Comparison of ENCODE assay signal across 8 cellular contexts in genomic region chr4:39933689-39934590, GRCh38. TPM values are rescaled to one million over a fixed set of nuclear protein-coding genes. Genes with fewer than 3 reads are reported as not detected.
DNase-seq lines count a peak whose midpoint lies in the region; ATAC-seq and TF ChIP-seq lines count a peak whose summit lies in the region.

No MANE protein-coding gene starts in this region.

- CTCF ChIA-PET in mammary epithelial cell (lab: Charles Lee; ENCODE audit: low non-redundant PET) = no interaction called here
- CTCF ChIA-PET in MCF 10A (lab: Yijun Ruan, JAX) = interaction anchor here (0.8 to 1.8 kb wide), 2 partner anchors 42 to 122 kb away, joined by 3 to 6 read pairs; partner anchors contain the start of gene N4BP2
- CTCF ChIA-PET in PC-3 (lab: Charles Lee) = no interaction called here

- intact Hi-C loops in mammary epithelial cell (cut with micrococcal nuclease) (no loop called here), MCF 10A (cut with micrococcal nuclease) (no loop called here), thyroid gland (cut with DNase I) (no loop called here), PC-3 (cut with micrococcal nuclease) (no loop called here)
- intact Hi-C loops in activated T-helper 2 cell treated with anti-CD3 and anti-CD28 coated beads, Interferon-gamma antibody, Interleukin-2, Interleukin-4, amounts not matched to agents 10 μg/mL and 5 μg/mL and 100 μg/mL, durations not matched to agents 14 hours and 24 hours and 36 hours (cut with micrococcal nuclease) = loop anchor here (5.0 kb wide), 1 partner anchor 43 kb away; the partner anchor contains the start of gene PDS5A

- no peaks in the 10 kb centered on the region for H3F3A ChIP-seq in PC-3 (ENCODE audit: low read length, unreplicated experiment)

- peak overlapping the region; percentile 11 for H3K4me2 ChIP-seq in mammary epithelial cell (ENCODE audit: insufficient read depth, low read depth, low read length)
- H3K4me2 ChIP-seq in PC-3 (ENCODE audit: low read length) = no peak overlapping the region

- ATAC-seq in PC-3 = no peak

- no peak for DNase-seq in mammary epithelial cell
- DNase-seq in MCF 10A (ENCODE audit: unreplicated experiment) = no peak
- no peak for DNase-seq in activated T-helper 2 cell treated with anti-CD3 and anti-CD28 coated beads, Interferon-gamma antibody, Interleukin-2, Interleukin-4, amounts not matched to agents 10 μg/mL and 5 μg/mL and 100 μg/mL, durations not matched to agents 14 hours and 24 hours and 36 hours (ENCODE audit: low spot score)
- no peak for DNase-seq in immature natural killer cell
- no peak for DNase-seq in thyroid gland
- no peak for DNase-seq in NCI-H1694 (lab: John Stamatoyannopoulos, UW)
- DNase-seq in PC-3 = no peak
- DNase-seq in suprapubic skin (ENCODE audit: low spot score in 2 of 2) = no peak

- no peak overlapping the region for H3K9ac ChIP-seq in mammary epithelial cell (ENCODE audit: insufficient read depth, low read length)
- H3K9ac ChIP-seq in PC-3 (ENCODE audit: low read length) = no peak overlapping the region

- H3K4me3 Mint-ChIP-seq in MCF 10A (ENCODE audit: unreplicated experiment) (no peak overlapping the region), immature natural killer cell (peak overlapping the region in 4 of 5 donors; percentile 50 to 83 (median 82))
- H3K4me3 Mint-ChIP-seq in activated T-helper 2 cell treated with anti-CD3 and anti-CD28 coated beads, Interferon-gamma antibody, Interleukin-2, Interleukin-4, amounts not matched to agents 10 μg/mL and 5 μg/mL and 100 μg/mL, durations not matched to agents 14 hours and 24 hours and 36 hours (ENCODE audit: low read depth) = no peak overlapping the region

- H3K36me3 ChIP-seq in mammary epithelial cell (ENCODE audit: insufficient read depth, low read length) (no peaks in the 10 kb centered on the region), thyroid gland (no peaks in the 10 kb centered on the region), PC-3 (ENCODE audit: low read depth, low read length) (no peaks in the 10 kb centered on the region), suprapubic skin (no peaks in the 10 kb centered on the region)

- dilution Hi-C loops in mammary epithelial cell (cut with HindIII; ENCODE audit: low sequenced_read_pairs) = no loop called here

- no peaks in the 10 kb centered on the region for H3K27me3 Mint-ChIP-seq in MCF 10A (ENCODE audit: insufficient read depth, unreplicated experiment)
- H3K27me3 Mint-ChIP-seq in activated T-helper 2 cell treated with anti-CD3 and anti-CD28 coated beads, Interferon-gamma antibody, Interleukin-2, Interleukin-4, amounts not matched to agents 10 μg/mL and 5 μg/mL and 100 μg/mL, durations not matched to agents 14 hours and 24 hours and 36 hours (ENCODE audit: low read depth) = no peaks in the 10 kb centered on the region
- H3K27me3 Mint-ChIP-seq in immature natural killer cell (ENCODE audit: low read depth in 3 of 3) = peaks cover 0 to 2% (median 0%) of the 10 kb centered on the region in 3 donors

- H3K9me3 Mint-ChIP-seq in MCF 10A (ENCODE audit: unreplicated experiment) = no peaks in the 10 kb centered on the region
- no peaks in the 10 kb centered on the region for H3K9me3 Mint-ChIP-seq in activated T-helper 2 cell treated with anti-CD3 and anti-CD28 coated beads, Interferon-gamma antibody, Interleukin-2, Interleukin-4, amounts not matched to agents 10 μg/mL and 5 μg/mL and 100 μg/mL, durations not matched to agents 14 hours and 24 hours and 36 hours
- H3K9me3 Mint-ChIP-seq in immature natural killer cell = peaks cover 0 to 2% (median 0%) of the 10 kb centered on the region in 6 donors

- TF ChIP-seq POLR2A in thyroid gland (IDR thresholded peaks at IDR 0.05) (no peak), suprapubic skin (IDR thresholded peaks at IDR 0.05) (no peak)

- H3K4me1 ChIP-seq in mammary epithelial cell (ENCODE audit: insufficient read depth, low read length) = peaks cover 22% of the 10 kb centered on the region
- peaks cover 30 to 36% of the 10 kb centered on the region in 2 donors for H3K4me1 ChIP-seq in thyroid gland
- no peaks in the 10 kb centered on the region for H3K4me1 ChIP-seq in PC-3 (ENCODE audit: insufficient read depth, low read length)
- peaks cover 28% of the 10 kb centered on the region for H3K4me1 ChIP-seq in suprapubic skin

- no peak overlapping the region for H3K27ac Mint-ChIP-seq in MCF 10A (ENCODE audit: low read depth, unreplicated experiment)
- peak overlapping the region; percentile 52 for H3K27ac Mint-ChIP-seq in activated T-helper 2 cell treated with anti-CD3 and anti-CD28 coated beads, Interferon-gamma antibody, Interleukin-2, Interleukin-4, amounts not matched to agents 10 μg/mL and 5 μg/mL and 100 μg/mL, durations not matched to agents 14 hours and 24 hours and 36 hours
- peak overlapping the region; percentile 76 to 96 (median 93) for H3K27ac Mint-ChIP-seq in immature natural killer cell

- no peak overlapping the region for H2AFZ ChIP-seq in mammary epithelial cell (ENCODE audit: low read depth, low read length)
- no peak overlapping the region for H2AFZ ChIP-seq in PC-3 (ENCODE audit: low read length)

- peaks cover 19% of the 10 kb centered on the region for H3K4me1 Mint-ChIP-seq in MCF 10A (ENCODE audit: insufficient read depth, unreplicated experiment)
- H3K4me1 Mint-ChIP-seq in activated T-helper 2 cell treated with anti-CD3 and anti-CD28 coated beads, Interferon-gamma antibody, Interleukin-2, Interleukin-4, amounts not matched to agents 10 μg/mL and 5 μg/mL and 100 μg/mL, durations not matched to agents 14 hours and 24 hours and 36 hours (ENCODE audit: low read depth) = peaks cover 41% of the 10 kb centered on the region
- peaks cover 70 to 82% of the 10 kb centered on the region in 2 donors for H3K4me1 Mint-ChIP-seq in immature natural killer cell

- no peaks in the 10 kb centered on the region for H3K27me3 ChIP-seq in mammary epithelial cell (ENCODE audit: insufficient read depth, low read length)
- H3K27me3 ChIP-seq in thyroid gland = no peaks in the 10 kb centered on the region
- H3K27me3 ChIP-seq in PC-3 (ENCODE audit: low read length) = no peaks in the 10 kb centered on the region
- no peaks in the 10 kb centered on the region for H3K27me3 ChIP-seq in suprapubic skin

- WGBS in mammary epithelial cell (ENCODE audit: low coverage, missing lambda C conversion rate) = 49% methylated on average over 7 of the region's 7 CpGs
- 44 to 46% methylated on average over 7 of the region's 7 CpGs for WGBS in thyroid gland, 2 donors
- WGBS in suprapubic skin = 44% methylated on average over 7 of the region's 7 CpGs

- H3K4me3 ChIP-seq in mammary epithelial cell (replicated peaks in 1 of 3; ENCODE audit: insufficient read depth in 1 of 3, low read depth in 2 of 3, low read length in 3 of 3) = no peak overlapping the region
- no peak overlapping the region for H3K4me3 ChIP-seq in thyroid gland (replicated peaks in 1 of 3)
- H3K4me3 ChIP-seq in PC-3 (ENCODE audit: low read length) = no peak overlapping the region
- no peak overlapping the region for H3K4me3 ChIP-seq in suprapubic skin

- TF ChIP-seq CTCF in mammary epithelial cell (conservative IDR thresholded peaks at IDR 0.05 in 1 of 2, IDR thresholded peaks at IDR 0.05 in 1 of 2; ENCODE audit: extremely low read depth in 1 of 2, insufficient read depth in 1 of 2, low read depth in 1 of 2, low read length in 2 of 2) (no peak), MCF 10A (IDR thresholded peaks at IDR 0.05; ENCODE audit: unreplicated experiment) (no peak), thyroid gland (IDR thresholded peaks at IDR 0.05) (no peak), PC-3 (conservative IDR thresholded peaks at IDR 0.05; ENCODE audit: low read depth, low read length) (no peak), suprapubic skin (IDR thresholded peaks at IDR 0.05) (no peak)

- H3K36me3 Mint-ChIP-seq in MCF 10A (ENCODE audit: insufficient read depth, unreplicated experiment) (peaks cover 18% of the 10 kb centered on the region), immature natural killer cell (no peaks in the 10 kb centered on the region)
- peaks cover 39% of the 10 kb centered on the region for H3K36me3 Mint-ChIP-seq in activated T-helper 2 cell treated with anti-CD3 and anti-CD28 coated beads, Interferon-gamma antibody, Interleukin-2, Interleukin-4, amounts not matched to agents 10 μg/mL and 5 μg/mL and 100 μg/mL, durations not matched to agents 14 hours and 24 hours and 36 hours (ENCODE audit: low read depth)

- BruUV-seq in mammary epithelial cell (replicated peaks; lab: Mats Ljungman, UMichigan) (no TSS peak), MCF 10A (replicated peaks; lab: Mats Ljungman, UMichigan) (no TSS peak), PC-3 (replicated peaks; lab: Mats Ljungman, UMichigan) (no TSS peak)

- H3K9me3 ChIP-seq in mammary epithelial cell (replicated peaks; ENCODE audit: insufficient read depth, low read length) (no peaks in the 10 kb centered on the region), thyroid gland (no peaks in the 10 kb centered on the region), PC-3 (ENCODE audit: low read length) (no peaks in the 10 kb centered on the region), suprapubic skin (no peaks in the 10 kb centered on the region)

- no peaks in the 10 kb centered on the region for H4K20me1 ChIP-seq in mammary epithelial cell (ENCODE audit: insufficient read depth, low read length)
- H4K20me1 ChIP-seq in PC-3 (ENCODE audit: low read length) = no peaks in the 10 kb centered on the region

- no peaks in the 10 kb centered on the region for H3K9me2 ChIP-seq in PC-3 (replicated peaks; ENCODE audit: low read length)

- H3K27ac ChIP-seq in mammary epithelial cell (ENCODE audit: insufficient read depth, low read depth, low read length) (no peak overlapping the region), thyroid gland (peak overlapping the region in 2 of 3 donors; percentile 5 to 8), PC-3 (ENCODE audit: low read length) (no peak overlapping the region), suprapubic skin (no peak overlapping the region)

- no peak for TF ChIP-seq EP300 in suprapubic skin (IDR thresholded peaks at IDR 0.05)

- POLR2A ChIA-PET in MCF 10A (lab: Yijun Ruan, JAX) = interaction anchor here (0.5 to 1.0 kb wide), 2 partner anchors 11 to 22 kb away, joined by 3 to 4 read pairs; no protein-coding TSS in a partner anchor
- POLR2A ChIA-PET in PC-3 (lab: Charles Lee; ENCODE audit: unreplicated experiment) = no interaction called here

- in situ Hi-C loops in mammary epithelial cell (cut with MboI; ENCODE audit: low sequenced_read_pairs in 2 of 2) = no loop called here

- H3K79me2 ChIP-seq in mammary epithelial cell (ENCODE audit: insufficient read depth, low read length) (peaks cover 87% of the 10 kb centered on the region), PC-3 (ENCODE audit: low read length) (peaks cover 72% of the 10 kb centered on the region)

RNA-seq across cellular contexts. Expression of gene PDS5A, which starts 43.8 kb away (rescaled TPM):
- total RNA-seq in mammary epithelial cell = 10 to 100 TPM; 72.2 to 78.5 TPM
- 31.8 TPM for polyA plus RNA-seq in mammary epithelial cell
- 170 TPM for polyA minus RNA-seq in mammary epithelial cell
- total RNA-seq in MCF 10A (2022) = 86.8 and 95.2 TPM in 2 replicates
- 117 and 120 TPM in 2 replicates for total RNA-seq in activated T-helper 2 cell treated with anti-CD3 and anti-CD28 coated beads, Interferon-gamma antibody, Interleukin-2, Interleukin-4, amounts not matched to agents 10 μg/mL and 5 μg/mL and 100 μg/mL, durations not matched to agents 14 hours and 24 hours and 36 hours
- polyA plus RNA-seq in immature natural killer cell = 10 to 100 TPM; 21.6 to 43.2 (median 23.7) TPM
- 100 to 1,000 TPM in 2 of 4 donors, 10 to 100 TPM in 2; 92.3 to 133 (median 103) TPM for total RNA-seq in thyroid gland
- 39.9 and 49.8 TPM in 2 replicates for total RNA-seq in PC-3 (2014; rRNA removed)
- 10 to 100 TPM; 52.4 to 89.6 (median 68.9) TPM for total RNA-seq in suprapubic skin

Comparison
In these comparisons a context has a peak if more than half of its experiments do, and no peak if none do; other contexts are left out.
1. H3K27ac ChIP-seq: peak in thyroid gland (2 of 3); none in mammary epithelial cell (single experiment), PC-3 (single experiment) and suprapubic skin (single experiment).
2. H3K4me3 Mint-ChIP-seq: peak in immature natural killer cell (4 of 5); none in MCF 10A (single experiment) and activated T-helper 2 cell treated with anti-CD3 and anti-CD28 coated beads, Interferon-gamma antibody, Interleukin-2, Interleukin-4, amounts not matched to agents 10 μg/mL and 5 μg/mL and 100 μg/mL, durations not matched to agents 14 hours and 24 hours and 36 hours (single experiment).